Comparison of ENCODE assay signal across 13 cellular contexts in genomic region chr2:232238108-232238507, GRCh38.
DNase-seq lines count a peak whose midpoint lies in the region; ATAC-seq, FAIRE-seq and TF ChIP-seq lines count a peak whose summit lies in the region.
"Had no signal": no experiment of that assay in that cellular context is flagged by ENCODE, and none has a peak within 500 bp of the region (broad histone marks: within the 10 kb centered on the region; RNA-seq: fewer than 3 reads in every experiment).

No MANE protein-coding gene starts in this region.

- peak in 1 of 2 donors; percentile 25 for ATAC-seq in activated T-cell treated with anti-CD3 and anti-CD28 coated beads, Interleukin-2, amount 50 U/mL, for 72 hours (replicated peaks in 1 of 2)
- ATAC-seq in PC-3, result peak; percentile 16; the same call in 1 of the 2 replicates
- ATAC-seq: natural killer cell treated with Interleukin-12 subunit alpha and Interleukin-12 subunit beta and Interleukin-15 and Interleukin-18, amount 100 ng/mL, for 72 hours had no signal

- H3K9me2 ChIP-seq in PC-3 (replicated peaks; ENCODE audit: low read length), result no peaks in the 10 kb centered on the region

- no peak overlapping the region for H2BK12ac ChIP-seq in trophoblast cell (ENCODE audit: low read length)

- H4K12ac ChIP-seq in trophoblast cell (ENCODE audit: low read depth, low read length), result no peak overlapping the region

- no peak overlapping the region for H3K14ac ChIP-seq in trophoblast cell (ENCODE audit: low read length)

- no peak overlapping the region for H3K23ac ChIP-seq in trophoblast cell (ENCODE audit: low read length)

- H3K9ac ChIP-seq in PC-3 (ENCODE audit: low read length) (no peak overlapping the region), trophoblast cell (ENCODE audit: low read length) (no peak overlapping the region)

- peak overlapping the region; percentile 79 for H3K27ac ChIP-seq in PC-3 (ENCODE audit: low read length)
- no peak overlapping the region for H3K27ac ChIP-seq in trophoblast cell (ENCODE audit: low read depth, low read length)
- H3K27ac ChIP-seq in small intestine (ENCODE audit: low read depth in 1 of 2, low read length in 1 of 2), result no peak overlapping the region

- H3K79me2 ChIP-seq in PC-3 (ENCODE audit: low read length) (no peaks in the 10 kb centered on the region), trophoblast cell (ENCODE audit: control insufficient read depth, insufficient read depth, low read length, poor library complexity) (no peaks in the 10 kb centered on the region)

- H3K27me3 ChIP-seq in PC-3 (ENCODE audit: low read length) (no peaks in the 10 kb centered on the region), trophoblast cell (ENCODE audit: insufficient read depth, low read length) (no peaks in the 10 kb centered on the region), small intestine (ENCODE audit: control insufficient read depth in 2 of 2, insufficient read depth in 2 of 2, low read length in 2 of 2) (no peaks in the 10 kb centered on the region)

- TF ChIP-seq CTCF in PC-3 (conservative IDR thresholded peaks at IDR 0.05; ENCODE audit: low read depth, low read length), result no peak
- TF ChIP-seq CTCF in epithelial cell of esophagus (IDR thresholded peaks at IDR 0.05; ENCODE audit: insufficient read depth, low read depth, low read length, missing control alignments), result no peak

- no CpG with 5 or more reads among the region's 2 CpGs for WGBS in trophoblast cell (ENCODE audit: extremely low coverage, insufficient coverage, insufficient read length)
- 93 to 94% (median 94%) methylated on average over 2 of the region's 2 CpGs for WGBS in small intestine, 3 donors

- H2AFZ ChIP-seq in PC-3 (ENCODE audit: low read length) (no peak overlapping the region), trophoblast cell (ENCODE audit: insufficient read depth, low read length, poor library complexity) (no peak overlapping the region)

- H3K4me1 ChIP-seq in PC-3 (ENCODE audit: insufficient read depth, low read length) (peaks cover 50% of the 10 kb centered on the region), trophoblast cell (ENCODE audit: control insufficient read depth in 1 of 2, insufficient read depth in 2 of 2, low read length in 2 of 2) (no peaks in the 10 kb centered on the region), small intestine (ENCODE audit: control insufficient read depth in 2 of 2, insufficient read depth in 1 of 2, low read depth in 1 of 2, low read length in 1 of 2) (peaks cover 0 to 2% of the 10 kb centered on the region in 2 donors)

- intact Hi-C loops in PC-3 (cut with micrococcal nuclease), result loop anchor here (5.0 kb wide), 1 partner anchor 64 kb away; no protein-coding TSS in a partner anchor

- H4K8ac ChIP-seq in trophoblast cell (ENCODE audit: low read depth, low read length), result no peak overlapping the region

- H2BK5ac ChIP-seq in trophoblast cell (ENCODE audit: low read depth, low read length, poor library complexity), result no peak overlapping the region

- H3K18ac ChIP-seq in trophoblast cell (ENCODE audit: low read length), result no peak overlapping the region

- H3K36me3 ChIP-seq in PC-3 (ENCODE audit: low read depth, low read length) (peaks cover 9% of the 10 kb centered on the region; the same call in 1 of the 2 replicates), trophoblast cell (ENCODE audit: control insufficient read depth in 1 of 2, insufficient read depth in 2 of 2, low read length in 2 of 2) (peaks cover 0 to 2% of the 10 kb centered on the region in 2 experiments), small intestine (ENCODE audit: control insufficient read depth in 2 of 2, insufficient read depth in 2 of 2, low read length in 2 of 2) (peaks cover 3 to 6% of the 10 kb centered on the region in 2 donors)

- H3K9me3 ChIP-seq in PC-3 (ENCODE audit: low read length) (no peaks in the 10 kb centered on the region), trophoblast cell (ENCODE audit: insufficient read depth, low read depth, low read length) (peaks cover 2% of the 10 kb centered on the region), small intestine (ENCODE audit: control insufficient read depth, low read depth) (no peaks in the 10 kb centered on the region)

- H2AK5ac ChIP-seq in trophoblast cell (ENCODE audit: low read length), result no peak overlapping the region

- H2BK120ac ChIP-seq in trophoblast cell (ENCODE audit: insufficient read depth, low read length, poor library complexity), result no peak overlapping the region

- H3K79me1 ChIP-seq in trophoblast cell (ENCODE audit: low read length), result no peaks in the 10 kb centered on the region

- peak in 1 of 2 donors; percentile 11 for DNase-seq in activated T-cell treated with anti-CD3 and anti-CD28 coated beads, Interleukin-2, amount 50 U/mL, for 72 hours
- DNase-seq in activated T-cell treated with anti-CD3 and anti-CD28 coated beads for 4 hours (no peak), PC-3 (peak; percentile 74), epithelial cell of esophagus (ENCODE audit: low read depth) (peak; percentile 70), trophoblast cell (peak; percentile 86 to 95), small intestine (no peak), globus pallidus (ENCODE audit: low spot score) (no peak), NCI-H146 (lab: John Stamatoyannopoulos, UW) (no peak)
- DNase-seq: immature natural killer cell; NCI-H1048; stimulated activated CD4-positive, alpha-beta T cell treated with anti-CD3 and anti-CD28 coated beads, Interleukin-12 subunit alpha, Interleukin-12 subunit beta, amount 100 ng/mL, for 4 hours had no signal

- no peaks in the 10 kb centered on the region for H3K27me3 Mint-ChIP-seq in activated T-cell treated with anti-CD3 and anti-CD28 coated beads, Interleukin-2, amount 50 U/mL, for 72 hours (ENCODE audit: low read depth)
- H3K27me3 Mint-ChIP-seq: natural killer cell treated with Interleukin-12 subunit alpha and Interleukin-12 subunit beta and Interleukin-15 and Interleukin-18, amount 100 ng/mL, for 72 hours had no signal

- peak overlapping the region; percentile 43 for H3K4me2 ChIP-seq in PC-3 (ENCODE audit: low read length)
- no peak overlapping the region for H3K4me2 ChIP-seq in trophoblast cell (ENCODE audit: low read length)

- BruUV-seq in PC-3 (replicated peaks; lab: Mats Ljungman, UMichigan), result no TSS peak

- H3K9me3 Mint-ChIP-seq in activated T-cell treated with anti-CD3 and anti-CD28 coated beads, Interleukin-2, amount 50 U/mL, for 72 hours, result no peaks in the 10 kb centered on the region
- H3K9me3 Mint-ChIP-seq: immature natural killer cell; natural killer cell treated with Interleukin-12 subunit alpha and Interleukin-12 subunit beta and Interleukin-15 and Interleukin-18, amount 100 ng/mL, for 72 hours had no signal

- POLR2A ChIA-PET in PC-3 (lab: Charles Lee; ENCODE audit: unreplicated experiment), result no interaction called here

- no peaks in the 10 kb centered on the region; the same call in 1 of the 2 replicates for H4K20me1 ChIP-seq in PC-3 (ENCODE audit: low read length)

- H3K27ac Mint-ChIP-seq in activated T-cell treated with anti-CD3 and anti-CD28 coated beads, Interleukin-2, amount 50 U/mL, for 72 hours, result peak overlapping the region; percentile 97

- peaks cover 55% of the 10 kb centered on the region for H3K4me1 Mint-ChIP-seq in activated T-cell treated with anti-CD3 and anti-CD28 coated beads, Interleukin-2, amount 50 U/mL, for 72 hours (ENCODE audit: low read depth)

- no peak for FAIRE-seq in small intestine (lab: Jason Lieb, UNC)

- no peaks in the 10 kb centered on the region for H3F3A ChIP-seq in PC-3 (ENCODE audit: low read length, unreplicated experiment)

- H3K4me3 ChIP-seq in PC-3 (ENCODE audit: low read length) (no peak overlapping the region), epithelial cell of esophagus (ENCODE audit: low read length) (no peak overlapping the region), trophoblast cell (ENCODE audit: low read depth, low read length) (no peak overlapping the region), small intestine (ENCODE audit: low read depth in 1 of 2, low read length in 2 of 2) (no peak overlapping the region)
- H3K4me3 ChIP-seq: lung had no signal

- CTCF ChIA-PET in PC-3 (lab: Charles Lee), result no interaction called here

- H3K4me3 Mint-ChIP-seq in activated T-cell treated with anti-CD3 and anti-CD28 coated beads, Interleukin-2, amount 50 U/mL, for 72 hours, result peak overlapping the region; percentile 74 to 79
- H3K4me3 Mint-ChIP-seq: immature natural killer cell; natural killer cell treated with Interleukin-12 subunit alpha and Interleukin-12 subunit beta and Interleukin-15 and Interleukin-18, amount 100 ng/mL, for 72 hours had no signal

- H4K91ac ChIP-seq in trophoblast cell (ENCODE audit: low read depth, low read length), result no peak overlapping the region

- peaks cover 0 to 2% of the 10 kb centered on the region in 2 donors for H3K36me3 Mint-ChIP-seq in activated T-cell treated with anti-CD3 and anti-CD28 coated beads, Interleukin-2, amount 50 U/mL, for 72 hours (ENCODE audit: insufficient read depth in 2 of 2)

- H3K4ac ChIP-seq in trophoblast cell (ENCODE audit: low read depth, low read length), result no peak overlapping the region

Comparison
In these comparisons a context has a peak if more than half of its experiments do, and no peak if none do; other contexts are left out.
1. DNase-seq: peak in PC-3 (single experiment), epithelial cell of esophagus (single experiment) and trophoblast cell (2 of 2); none in activated T-cell treated with anti-CD3 and anti-CD28 coated beads for 4 hours (single experiment), small intestine (single experiment), globus pallidus (single experiment) and NCI-H146 (single experiment).